ENCODE assay signal across 9 cellular contexts in genomic region chr11:102810943-102811528, GRCh38. TPM values are rescaled to one million over a fixed set of nuclear protein-coding genes. Genes with fewer than 3 reads are reported as not detected.
A peak's percentile ranks its signal among the peaks of the same experiment; 100 is the strongest.
DNase-seq lines count a peak whose midpoint lies in the region; ATAC-seq and TF ChIP-seq lines count a peak whose summit lies in the region.
"Had no signal": no experiment of that assay in that cellular context is flagged by ENCODE, and none has a peak within 500 bp of the region (broad histone marks: within the 10 kb centered on the region; RNA-seq: fewer than 3 reads in every experiment).

No MANE protein-coding gene starts in this region.

- no peaks in the 10 kb centered on the region for H3K36me3 Mint-ChIP-seq in T-cell
- no peaks in the 10 kb centered on the region for H3K36me3 Mint-ChIP-seq in effector memory CD8-positive, alpha-beta T cell (ENCODE audit: insufficient read depth)

- peaks cover 2 to 13% of the 10 kb centered on the region in 2 donors for H3K27me3 Mint-ChIP-seq in T-cell
- H3K27me3 Mint-ChIP-seq in effector memory CD8-positive, alpha-beta T cell: peaks cover 13 to 21% of the 10 kb centered on the region in 2 donors

- CTCF ChIA-PET in AG04449 (lab: Yijun Ruan, JAX): interaction anchor here (0.7 to 2.7 kb wide), 28 partner anchors 9 to 244 kb away, joined by 3 to 20 read pairs (median 4); partner anchors contain the start of genes MMP1 and MMP3
- CTCF ChIA-PET in RWPE1 (lab: Yijun Ruan, JAX): interaction anchor here (0.7 to 1.3 kb wide), 2 partner anchors 40 to 131 kb away, joined by 3 to 5 read pairs; no protein-coding TSS in a partner anchor
- CTCF ChIA-PET in T-cell (lab: Charles Lee): no interaction called here

- POLR2A ChIA-PET in AG04449 (lab: Yijun Ruan, JAX) (no interaction called here), RWPE1 (lab: Yijun Ruan, JAX; ENCODE audit: low non-redundant PET) (no interaction called here), T-cell (lab: Charles Lee) (no interaction called here)

- DNase-seq in AG04449 (ENCODE audit: low read depth, low spot score) (no peak), RWPE1 (ENCODE audit: low spot score) (no peak), hepatic stellate cell (ENCODE audit: low spot score) (peak; percentile 12), T-cell (no peak)
- no peak for DNase-seq in effector memory CD8-positive, alpha-beta T cell

- H3K4me3 ChIP-seq in AG04449 (ENCODE audit: low read depth, low read length) (no peak overlapping the region), GM12875 (ENCODE audit: low read depth, low read length) (no peak overlapping the region)
- H3K4me3 ChIP-seq: tibial nerve had no signal

- TF ChIP-seq CTCF in AG04449 (IDR thresholded peaks at IDR 0.05; ENCODE audit: insufficient read depth, low read length, missing control alignments): peak; percentile 35
- peak; percentile 27; the same call in 1 of the 2 replicates for TF ChIP-seq CTCF in GM12875 (IDR thresholded peaks at IDR 0.05; ENCODE audit: borderline replicate concordance, insufficient read depth, low read depth, low read length)
- TF ChIP-seq CTCF in RWPE1 (conservative IDR thresholded peaks at IDR 0.05; ENCODE audit: low read depth): peak; percentile 58

- no peak for ATAC-seq in T-cell (replicated peaks in 1 of 4)
- ATAC-seq in HG02970 (IDR thresholded peaks at IDR 0.05; ENCODE audit: low FRiP score, unreplicated experiment): no peak
- no peak for ATAC-seq in GM21737 (IDR thresholded peaks at IDR 0.05; ENCODE audit: unreplicated experiment)
- no peak for ATAC-seq in effector memory CD8-positive, alpha-beta T cell (replicated peaks)

- no peak overlapping the region for H3K27ac Mint-ChIP-seq in T-cell
- no peak overlapping the region for H3K27ac Mint-ChIP-seq in effector memory CD8-positive, alpha-beta T cell

- no peak overlapping the region for H3K4me3 Mint-ChIP-seq in T-cell
- H3K4me3 Mint-ChIP-seq in effector memory CD8-positive, alpha-beta T cell: no peak overlapping the region

- H3K27ac ChIP-seq in RWPE1: no peak overlapping the region
- H3K27ac ChIP-seq: tibial nerve had no signal

- peaks cover 0 to 5% (median 0%) of the 10 kb centered on the region in 3 donors for H3K9me3 Mint-ChIP-seq in T-cell
- no peaks in the 10 kb centered on the region for H3K9me3 Mint-ChIP-seq in effector memory CD8-positive, alpha-beta T cell

- no peaks in the 10 kb centered on the region for H3K4me1 Mint-ChIP-seq in T-cell
- no peaks in the 10 kb centered on the region for H3K4me1 Mint-ChIP-seq in effector memory CD8-positive, alpha-beta T cell (ENCODE audit: low read depth in 2 of 2)

RNA-seq across cellular contexts. Expression of gene MMP1, which starts 13.1 kb away (rescaled TPM):
- not detected for total RNA-seq in T-cell
- total RNA-seq: tibial nerve had no signal

RNA-seq across cellular contexts. Expression of gene MMP10, which starts 30.6 kb away (rescaled TPM):
- not detected for total RNA-seq in T-cell
- total RNA-seq: tibial nerve had no signal

RNA-seq across cellular contexts. Expression of gene MMP3, which starts 32.4 kb away (rescaled TPM):
- total RNA-seq in T-cell: not detected

Comparison
In these comparisons a context has a peak if more than half of its experiments do, and no peak if none do; other contexts are left out.
1. CTCF ChIA-PET loops: an anchor here in AG04449 (0.7 to 2.7 kb wide) and RWPE1 (0.7 to 1.3 kb wide); none called in T-cell.